ENCODE assay signal across 14 cellular contexts in the genomic region with DNA sequence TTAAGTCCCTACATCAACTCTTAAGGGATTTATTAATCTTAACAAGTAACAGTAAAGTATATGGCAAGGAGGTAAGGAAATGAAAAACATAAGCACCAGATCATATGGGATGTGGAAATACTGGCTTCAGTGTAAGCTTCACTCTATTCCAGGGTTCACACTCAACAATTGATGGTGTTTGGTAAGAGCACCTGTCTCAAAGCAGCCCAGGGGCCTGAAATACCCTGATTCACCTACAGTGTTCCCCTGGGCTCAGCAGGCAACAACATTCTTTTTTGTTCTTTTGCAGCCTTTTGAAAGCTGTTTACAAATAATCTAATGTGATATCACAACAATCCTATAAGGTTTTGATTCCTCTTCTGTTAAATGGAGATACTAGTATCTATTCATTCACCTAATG. TPM values are rescaled to one million over a fixed set of nuclear protein-coding genes. Genes with fewer than 3 reads are reported as not detected.
A peak's percentile ranks its signal among the peaks of the same experiment; 100 is the strongest.
DNase-seq lines count a peak whose midpoint lies in the region; ATAC-seq and TF ChIP-seq lines count a peak whose summit lies in the region.
"Had no signal": no experiment of that assay in that cellular context is flagged by ENCODE, and none has a peak within 500 bp of the region (broad histone marks: within the 10 kb centered on the region; RNA-seq: fewer than 3 reads in every experiment).

No MANE protein-coding gene starts in this region.

- intact Hi-C loops in PC-3 (cut with micrococcal nuclease), result loop anchor here (2.0 to 5.0 kb wide), 3 partner anchors 15 to 206 kb away; no protein-coding TSS in a partner anchor

- H3K27ac ChIP-seq in PC-3 (ENCODE audit: low read length) (peak overlapping the region; percentile 98), osteoblast (ENCODE audit: low read depth, low read length) (peak overlapping the region; percentile 67)

- CTCF ChIA-PET in PC-3 (lab: Charles Lee), result interaction anchor here (0.7 to 1.0 kb wide), 2 partner anchors 11 to 54 kb away, joined by 3 to 4 read pairs; no protein-coding TSS in a partner anchor

- H3K79me2 ChIP-seq in PC-3 (ENCODE audit: low read length) (peaks cover 75% of the 10 kb centered on the region), osteoblast (ENCODE audit: insufficient read depth, low read length) (peaks cover 62% of the 10 kb centered on the region)

- H3K36me3 ChIP-seq in PC-3 (ENCODE audit: low read depth, low read length) (peaks cover 5% of the 10 kb centered on the region), osteoblast (ENCODE audit: insufficient read depth, low read length) (peaks cover 8% of the 10 kb centered on the region)

- DNase-seq in AG10803 (ENCODE audit: low read depth), result no peak
- peak; percentile 42 for DNase-seq in PC-3
- peak; percentile 26 for DNase-seq in fibroblast of mammary gland (ENCODE audit: low read depth)
- no peak for DNase-seq in osteoblast (ENCODE audit: insufficient read length, low spot score, missing footprints)
- no peak for DNase-seq in NCI-H2227 (lab: John Stamatoyannopoulos, UW; ENCODE audit: unreplicated experiment)
- DNase-seq in stimulated activated CD4-positive, alpha-beta T cell treated with anti-CD3 and anti-CD28 coated beads, Interleukin-1b, Interleukin-23, amount 100 ng/mL, for 48 hours, result no peak
- no peak for DNase-seq in AML-193 (lab: John Stamatoyannopoulos, UW)
- DNase-seq in putamen (ENCODE audit: low spot score), result no peak
- DNase-seq: activated gamma-delta T cell, C1 segment of cervical spinal cord, caudate nucleus, islet precursor cell, NCI-H2107 had no signal

- H2AFZ ChIP-seq in PC-3 (ENCODE audit: low read length), result no peak overlapping the region
- peak overlapping the region; percentile 76 for H2AFZ ChIP-seq in osteoblast (ENCODE audit: low read length)

- H3K4me1 ChIP-seq in PC-3 (ENCODE audit: insufficient read depth, low read length) (peaks cover 67% of the 10 kb centered on the region), osteoblast (ENCODE audit: insufficient read depth, low read length) (peaks cover 44% of the 10 kb centered on the region)

- no peaks in the 10 kb centered on the region for H3K9me2 ChIP-seq in PC-3 (replicated peaks; ENCODE audit: low read length)

- H3K9ac ChIP-seq in PC-3 (ENCODE audit: low read length), result peak overlapping the region; percentile 100

- H4K20me1 ChIP-seq in PC-3 (ENCODE audit: low read length) (no peaks in the 10 kb centered on the region), osteoblast (ENCODE audit: insufficient read depth, low read length) (peaks cover 3% of the 10 kb centered on the region)

- H3F3A ChIP-seq in PC-3 (ENCODE audit: low read length, unreplicated experiment), result peaks cover 9% of the 10 kb centered on the region

- POLR2A ChIA-PET in PC-3 (lab: Charles Lee; ENCODE audit: unreplicated experiment), result no interaction called here

- H3K27me3 ChIP-seq in PC-3 (ENCODE audit: low read length) (no peaks in the 10 kb centered on the region), osteoblast (ENCODE audit: insufficient read depth, low read length) (no peaks in the 10 kb centered on the region)

- H3K9me3 ChIP-seq in PC-3 (ENCODE audit: low read length) (no peaks in the 10 kb centered on the region), osteoblast (ENCODE audit: low read depth, low read length) (no peaks in the 10 kb centered on the region)

- TF ChIP-seq CTCF in AG10803 (conservative IDR thresholded peaks at IDR 0.05; ENCODE audit: low read length), result no peak
- no peak for TF ChIP-seq CTCF in PC-3 (conservative IDR thresholded peaks at IDR 0.05; ENCODE audit: low read depth, low read length)
- no peak for TF ChIP-seq CTCF in fibroblast of mammary gland (conservative IDR thresholded peaks at IDR 0.05; ENCODE audit: control insufficient read depth, insufficient read depth, low read depth, low read length)
- TF ChIP-seq CTCF in osteoblast (IDR thresholded peaks at IDR 0.05; ENCODE audit: extremely low read depth, low read depth, low read length), result no peak

- H3K4me3 ChIP-seq in AG10803 (ENCODE audit: low read length), result peak overlapping the region; percentile 74; the same call in 1 of the 2 replicates
- peak overlapping the region; percentile 92 for H3K4me3 ChIP-seq in PC-3 (ENCODE audit: low read length)
- H3K4me3 ChIP-seq in fibroblast of mammary gland (ENCODE audit: control insufficient read depth, low read depth, low read length), result peak overlapping the region; percentile 75
- H3K4me3 ChIP-seq in osteoblast (ENCODE audit: insufficient read depth, low read length), result peak overlapping the region; percentile 82

- H3K4me2 ChIP-seq in PC-3 (ENCODE audit: low read length), result peak overlapping the region; percentile 92
- H3K4me2 ChIP-seq in osteoblast (ENCODE audit: insufficient read depth, low read length), result peak overlapping the region; percentile 95

- no TSS peak for BruUV-seq in PC-3 (replicated peaks; lab: Mats Ljungman, UMichigan)

- ATAC-seq in PC-3, result no peak

RNA-seq across cellular contexts. Expression of a gene that starts 1.2 kb away (rescaled TPM):
- 201 and 270 TPM in 2 replicates for total RNA-seq in PC-3 (2014; rRNA removed)
- total RNA-seq in osteoblast, result 25.7 and 32.1 TPM in 2 replicates
- total RNA-seq: activated CD4-positive, alpha-beta memory T cell treated with anti-CD3 and anti-CD28 coated beads, Interleukin-2, amount 10 ng/mL, durations not matched to agents 7 days and 5 days had no signal

Comparison
In these comparisons a context has a peak if more than half of its experiments do, and no peak if none do; other contexts are left out.
1. DNase-seq: peak in PC-3 (single experiment) and fibroblast of mammary gland (single experiment); none in AG10803 (single experiment), osteoblast (single experiment), NCI-H2227 (single experiment), stimulated activated CD4-positive, alpha-beta T cell treated with anti-CD3 and anti-CD28 coated beads, Interleukin-1b, Interleukin-23, amount 100 ng/mL, for 48 hours (single experiment), AML-193 (0 of 2) and putamen (single experiment).
2. Peak in every context shown above with its lines, with median percentiles within 50 percentile points of each other: H3K4me3 ChIP-seq.